ENCODE assay signal across 13 cellular contexts in the genomic region with DNA sequence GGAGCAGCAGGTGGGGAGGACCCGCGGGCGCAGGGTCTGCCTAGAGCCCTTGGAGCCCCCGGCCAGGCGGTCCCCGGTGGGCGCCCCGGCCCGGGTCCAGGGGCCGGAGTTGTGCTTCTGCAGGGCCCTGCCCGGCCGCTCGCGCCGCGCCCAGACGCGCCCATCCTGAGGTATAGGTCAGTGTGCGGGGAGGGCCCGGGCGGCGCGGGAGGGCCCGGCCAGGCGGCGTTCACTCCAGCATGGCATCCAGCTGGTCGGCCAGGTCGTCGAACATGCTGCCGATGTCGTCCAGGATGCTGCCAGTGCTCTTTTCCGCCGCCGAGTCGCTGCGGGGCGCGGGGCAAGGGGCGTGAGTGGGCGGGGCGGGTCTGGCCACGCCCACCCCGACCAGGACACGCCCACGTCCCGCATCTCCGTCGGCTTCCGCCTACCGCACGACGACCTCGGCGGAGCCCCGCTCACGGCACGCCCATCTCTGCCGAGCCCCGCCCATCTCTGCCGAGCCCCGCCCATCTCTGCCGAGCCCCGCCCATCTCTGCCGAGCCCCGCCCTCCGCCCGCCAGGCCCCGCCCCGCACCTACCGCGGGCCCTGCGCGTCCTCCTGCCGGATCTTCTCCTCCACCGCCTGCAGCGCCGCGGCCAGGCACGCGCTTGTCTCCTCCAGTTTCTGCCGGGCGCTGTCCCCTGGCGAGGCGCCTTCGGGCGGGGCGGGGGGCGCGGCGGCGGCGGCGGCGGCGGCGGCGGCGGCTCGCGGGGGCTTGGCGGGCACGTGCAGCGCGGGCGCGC. TPM values are rescaled to one million over a fixed set of nuclear protein-coding genes. Genes with fewer than 3 reads are reported as not detected.
DNase-seq lines count a peak whose midpoint lies in the region; ATAC-seq, FAIRE-seq and TF ChIP-seq lines count a peak whose summit lies in the region.
"Had no signal": no experiment of that assay in that cellular context is flagged by ENCODE, and none has a peak within 500 bp of the region (broad histone marks: within the 10 kb centered on the region; RNA-seq: fewer than 3 reads in every experiment).

No MANE protein-coding gene starts in this region.

- H3K36me3 ChIP-seq in stomach = peaks cover 46 to 48% (median 47%) of the 10 kb centered on the region in 4 donors

- peak; percentile 40 for ATAC-seq in activated naive CD8-positive, alpha-beta T cell treated with anti-CD3 and anti-CD28 coated beads, Interleukin-2, amount 10 ng/mL, durations not matched to agents 7 days and 5 days (ENCODE audit: low read depth)
- ATAC-seq in left lobe of liver = peak; percentile 8
- no peak for ATAC-seq in HG02852 (IDR thresholded peaks at IDR 0.05; ENCODE audit: unreplicated experiment)
- ATAC-seq in GM18873 (IDR thresholded peaks at IDR 0.05; ENCODE audit: low FRiP score, unreplicated experiment) = no peak

- H3K27ac ChIP-seq in stomach = no peak overlapping the region
- H3K27ac ChIP-seq: prostate gland had no signal

- no peak overlapping the region for H3K4me3 ChIP-seq in stomach
- H3K4me3 ChIP-seq: MG63, prostate gland had no signal

- H3K27ac Mint-ChIP-seq in activated naive CD8-positive, alpha-beta T cell treated with anti-CD3 and anti-CD28 coated beads, Interleukin-2, amount 10 ng/mL, durations not matched to agents 7 days and 5 days = no peak overlapping the region

- FAIRE-seq in RCC 7860 (lab: Jason Lieb, UNC) = no peak

- no peaks in the 10 kb centered on the region for H3K27me3 Mint-ChIP-seq in activated naive CD8-positive, alpha-beta T cell treated with anti-CD3 and anti-CD28 coated beads, Interleukin-2, amount 10 ng/mL, durations not matched to agents 7 days and 5 days

- TF ChIP-seq CTCF in stomach (IDR thresholded peaks at IDR 0.05) = no peak

- no peak for TF ChIP-seq EP300 in stomach (IDR thresholded peaks at IDR 0.05)

- DNase-seq in AG08395 (ENCODE audit: low spot score) (peak; percentile 10), NCI-H146 treated with DMSO at 0.1 percent for 48 hours (lab: John Stamatoyannopoulos, UW; ENCODE audit: unreplicated experiment) (peak; percentile 19), left lobe of liver (ENCODE audit: low spot score) (no peak), stomach (no peak), RCC 7860 (ENCODE audit: low spot score) (no peak)
- DNase-seq in activated naive CD8-positive, alpha-beta T cell treated with anti-CD3 and anti-CD28 coated beads, Interleukin-2, amount 10 ng/mL, durations not matched to agents 7 days and 5 days = peak; percentile 55
- DNase-seq: COR-L47, hippocampal formation, MG63, Right ventricle myocardium superior had no signal

- H3K4me1 ChIP-seq in stomach = peaks cover 0 to 11% (median 5%) of the 10 kb centered on the region in 4 donors
- H3K4me1 ChIP-seq: prostate gland had no signal

- H3K9me3 Mint-ChIP-seq in activated naive CD8-positive, alpha-beta T cell treated with anti-CD3 and anti-CD28 coated beads, Interleukin-2, amount 10 ng/mL, durations not matched to agents 7 days and 5 days = no peaks in the 10 kb centered on the region

- no peak overlapping the region for H3K4me3 Mint-ChIP-seq in activated naive CD8-positive, alpha-beta T cell treated with anti-CD3 and anti-CD28 coated beads, Interleukin-2, amount 10 ng/mL, durations not matched to agents 7 days and 5 days

- WGBS in stomach, 5 donors = 35 to 59% (median 43%) methylated on average over 23 to 105 of the region's 106 CpGs

- peaks cover 0 to 13% (median 0%) of the 10 kb centered on the region in 3 donors for H3K27me3 ChIP-seq in stomach
- H3K27me3 ChIP-seq: MG63 had no signal

- no peak for TF ChIP-seq POLR2A in stomach (IDR thresholded peaks at IDR 0.05)

- POLR2A ChIA-PET in activated naive CD8-positive, alpha-beta T cell treated with anti-CD3 and anti-CD28 coated beads, Interleukin-2, amount 10 ng/mL, durations not matched to agents 7 days and 5 days (lab: Charles Lee) = no interaction called here

- no peaks in the 10 kb centered on the region for H3K4me1 Mint-ChIP-seq in activated naive CD8-positive, alpha-beta T cell treated with anti-CD3 and anti-CD28 coated beads, Interleukin-2, amount 10 ng/mL, durations not matched to agents 7 days and 5 days

- no peaks in the 10 kb centered on the region for H3K36me3 Mint-ChIP-seq in activated naive CD8-positive, alpha-beta T cell treated with anti-CD3 and anti-CD28 coated beads, Interleukin-2, amount 10 ng/mL, durations not matched to agents 7 days and 5 days

- H3K9me3 ChIP-seq in stomach = no peaks in the 10 kb centered on the region
- H3K9me3 ChIP-seq: MG63, prostate gland had no signal

- intact Hi-C loops in stomach (cut with DNase I; ENCODE audit: low total_unique reads) = no loop called here

RNA-seq across cellular contexts. Expression of a gene that starts 17.9 kb away (rescaled TPM):
- 1 to 10 TPM in 1 of 2 experiments, under 1 TPM in 1; 0.88 to 1.1 TPM for total RNA-seq in activated naive CD8-positive, alpha-beta T cell treated with anti-CD3 and anti-CD28 coated beads, Interleukin-2, amount 10 ng/mL, durations not matched to agents 7 days and 5 days
- 0.05 TPM for total RNA-seq in left lobe of liver
- total RNA-seq in stomach = under 1 TPM in 1 of 5 donors, not detected in 4; 0.73 TPM
- under 1 TPM; 0.15 to 0.55 (median 0.19) TPM for polyA plus RNA-seq in stomach

RNA-seq across cellular contexts. Expression of a gene that starts 22.9 kb away (rescaled TPM):
- total RNA-seq in activated naive CD8-positive, alpha-beta T cell treated with anti-CD3 and anti-CD28 coated beads, Interleukin-2, amount 10 ng/mL, durations not matched to agents 7 days and 5 days = 10 to 100 TPM; 50.2 to 51.8 TPM
- total RNA-seq in left lobe of liver = 44.2 TPM
- 100 to 1,000 TPM in 1 of 5 donors, 10 to 100 TPM in 4; 20.9 to 204 (median 58.9) TPM for total RNA-seq in stomach
- polyA plus RNA-seq in stomach = 10 to 100 TPM; 27.1 to 39.5 (median 37.3) TPM

RNA-seq across cellular contexts. Expression of a gene that starts 26.7 kb away (rescaled TPM):
- total RNA-seq in activated naive CD8-positive, alpha-beta T cell treated with anti-CD3 and anti-CD28 coated beads, Interleukin-2, amount 10 ng/mL, durations not matched to agents 7 days and 5 days = 10 to 100 TPM; 32.1 to 33.1 TPM
- total RNA-seq in left lobe of liver (16.9 TPM), stomach (100 to 1,000 TPM in 1 of 5 donors, 10 to 100 TPM in 3, 1 to 10 TPM in 1; 7.5 to 235 (median 56.2) TPM)
- polyA plus RNA-seq in stomach = 10 to 100 TPM; 46.8 to 68.1 (median 55.3) TPM

RNA-seq across cellular contexts. Expression of a gene that starts 30.1 kb away (rescaled TPM):
- total RNA-seq in activated naive CD8-positive, alpha-beta T cell treated with anti-CD3 and anti-CD28 coated beads, Interleukin-2, amount 10 ng/mL, durations not matched to agents 7 days and 5 days = under 1 TPM; 0.40 to 0.69 TPM
- total RNA-seq in left lobe of liver (10.2 TPM), stomach (100 to 1,000 TPM in 1 of 5 donors, 10 to 100 TPM in 1, not detected in 3; 27.2 to 114 TPM)
- 10 to 100 TPM; 15.1 to 63.4 (median 20.3) TPM for polyA plus RNA-seq in stomach

RNA-seq across cellular contexts. Expression of a gene that starts 32.1 kb away (rescaled TPM):
- total RNA-seq in activated naive CD8-positive, alpha-beta T cell treated with anti-CD3 and anti-CD28 coated beads, Interleukin-2, amount 10 ng/mL, durations not matched to agents 7 days and 5 days = 10 to 100 TPM; 17.3 to 18.4 TPM
- total RNA-seq in left lobe of liver (5.3 TPM), stomach (10 to 100 TPM in 4 of 5 donors, 1 to 10 TPM in 1; 2.6 to 78.8 (median 16.5) TPM)
- 1 to 10 TPM; 4.2 to 6.5 (median 6.3) TPM for polyA plus RNA-seq in stomach

Comparison
In these comparisons a context has a peak if more than half of its experiments do, and no peak if none do; other contexts are left out.
1. DNase-seq: peak in AG08395 (single experiment), NCI-H146 treated with DMSO at 0.1 percent for 48 hours (single experiment) and activated naive CD8-positive, alpha-beta T cell treated with anti-CD3 and anti-CD28 coated beads, Interleukin-2, amount 10 ng/mL, durations not matched to agents 7 days and 5 days (single experiment); none in left lobe of liver (single experiment), stomach (single experiment) and RCC 7860 (single experiment).
2. ATAC-seq: peak in activated naive CD8-positive, alpha-beta T cell treated with anti-CD3 and anti-CD28 coated beads, Interleukin-2, amount 10 ng/mL, durations not matched to agents 7 days and 5 days (single experiment) and left lobe of liver (single experiment); none in HG02852 (single experiment) and GM18873 (single experiment).